In genomic region chr19:29285878-29286277, GRCh38 we compare ENCODE assay signal across 10 cellular contexts.
DNase-seq lines count a peak whose midpoint lies in the region; FAIRE-seq and TF ChIP-seq lines count a peak whose summit lies in the region.
"Had no signal": no experiment of that assay in that cellular context is flagged by ENCODE, and none has a peak within 500 bp of the region (broad histone marks: within the 10 kb centered on the region; RNA-seq: fewer than 3 reads in every experiment).

No MANE protein-coding gene starts in this region.

- TF ChIP-seq POLR2A in H54 (IDR thresholded peaks at IDR 0.05; ENCODE audit: low read depth, low read length), result no peak

- no peak for FAIRE-seq in H54 (lab: Jason Lieb, UNC)

- peak; percentile 48 for DNase-seq in NCI-H82 (lab: John Stamatoyannopoulos, UW)
- DNase-seq in NCI-H82 treated with DMSO at 0.1 percent for 48 hours (lab: John Stamatoyannopoulos, UW; ENCODE audit: unreplicated experiment), result no peak
- peak; percentile 79 for DNase-seq in MV-4-11 (lab: John Stamatoyannopoulos, UW)
- peak; percentile 73 for DNase-seq in ecto neural progenitor cell (ENCODE audit: low spot score)
- peak; percentile 83 for DNase-seq in retina
- no peak for DNase-seq in LoVo (ENCODE audit: low spot score)
- no peak for DNase-seq in H54 (ENCODE audit: insufficient read length, low spot score)
- no peak for DNase-seq in NAMALWA (ENCODE audit: low spot score)
- DNase-seq: naive thymus-derived CD4-positive, alpha-beta T cell; NCI-H2171 had no signal

Comparison
In these comparisons a context has a peak if more than half of its experiments do, and no peak if none do; other contexts are left out.
1. DNase-seq: peak in NCI-H82 (single experiment), MV-4-11 (single experiment), ecto neural progenitor cell (single experiment) and retina (single experiment); none in NCI-H82 treated with DMSO at 0.1 percent for 48 hours (single experiment), LoVo (single experiment), H54 (single experiment) and NAMALWA (single experiment).